In the genomic region with DNA sequence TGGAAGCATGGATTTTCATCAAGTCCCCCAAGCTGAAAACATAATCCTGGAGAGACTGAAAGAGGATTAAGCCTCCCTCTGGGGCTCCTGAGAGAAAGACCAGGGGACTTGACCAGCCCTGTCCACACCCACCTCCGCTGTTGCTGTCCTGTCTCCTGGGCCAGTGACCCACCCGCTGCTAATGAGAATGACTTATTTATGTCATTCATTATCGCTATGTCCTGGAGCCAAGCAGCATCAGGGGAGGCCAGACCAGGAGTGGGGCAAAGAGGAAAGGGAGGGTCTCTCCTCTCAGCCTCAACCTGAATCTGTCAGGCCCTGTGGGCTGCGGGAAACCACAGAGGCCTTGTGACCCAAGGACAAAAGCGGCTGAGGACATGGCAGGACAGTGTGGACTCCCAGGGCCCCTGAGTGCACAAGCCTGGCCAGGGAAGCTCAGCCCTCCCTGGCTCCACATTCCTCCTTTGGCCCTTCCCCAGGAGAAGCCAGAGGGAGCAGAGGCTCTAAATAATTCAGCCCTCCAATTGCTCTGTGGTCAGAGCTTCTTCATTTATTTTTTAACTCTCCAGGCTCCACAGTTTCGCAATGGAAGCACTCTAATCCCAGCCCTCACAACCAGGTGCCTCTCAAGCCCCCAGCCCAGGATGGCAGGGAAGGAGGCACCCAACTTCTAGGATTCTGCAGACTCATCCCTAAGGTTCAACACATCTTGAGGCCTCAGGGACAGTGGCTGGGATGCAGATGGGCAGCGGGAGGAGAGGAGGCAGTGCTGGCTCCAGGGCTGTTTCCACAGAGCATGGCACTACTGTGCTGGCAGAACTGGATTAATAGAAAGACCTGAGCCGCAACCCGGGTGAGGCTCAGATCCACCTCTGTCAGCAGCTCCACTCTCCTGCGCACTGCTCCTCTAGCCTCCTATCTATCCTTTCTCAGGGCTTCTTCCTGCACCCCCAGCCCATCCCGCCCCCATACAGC, we compare ENCODE assay signal across 1 cellular context.
TF ChIP-seq lines count a peak whose summit lies in the region.

No MANE protein-coding gene starts in this region.

TF ChIP-seq in K562, 482 proteins besides CTCF, POLR2A, EP300 and RAD21 (continued from another document):
- TF ChIP-seq, protein P1, sequence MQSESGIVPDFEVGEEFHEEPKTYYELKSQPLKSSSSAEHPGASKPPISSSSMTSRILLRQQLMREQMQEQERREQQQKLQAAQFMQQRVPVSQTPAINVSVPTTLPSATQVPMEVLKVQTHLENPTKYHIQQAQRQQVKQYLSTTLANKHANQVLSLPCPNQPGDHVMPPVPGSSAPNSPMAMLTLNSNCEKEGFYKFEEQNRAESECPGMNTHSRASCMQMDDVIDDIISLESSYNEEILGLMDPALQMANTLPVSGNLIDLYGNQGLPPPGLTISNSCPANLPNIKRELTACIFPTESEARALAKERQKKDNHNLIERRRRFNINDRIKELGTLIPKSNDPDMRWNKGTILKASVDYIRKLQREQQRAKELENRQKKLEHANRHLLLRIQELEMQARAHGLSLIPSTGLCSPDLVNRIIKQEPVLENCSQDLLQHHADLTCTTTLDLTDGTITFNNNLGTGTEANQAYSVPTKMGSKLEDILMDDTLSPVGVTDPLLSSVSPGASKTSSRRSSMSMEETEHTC (IDR thresholded peaks at IDR 0.05), result no peak
- TF ChIP-seq MGA (IDR thresholded peaks at IDR 0.05) (no peak), MEF2D (tag; conservative IDR thresholded peaks at IDR 0.05; ENCODE audit: low read depth) (no peak), NKRF (IDR thresholded peaks at IDR 0.05; ENCODE audit: borderline replicate concordance) (no peak), HDAC6 (IDR thresholded peaks at IDR 0.05; ENCODE audit: low read depth, low read length) (no peak)
- TF ChIP-seq, protein P2, sequence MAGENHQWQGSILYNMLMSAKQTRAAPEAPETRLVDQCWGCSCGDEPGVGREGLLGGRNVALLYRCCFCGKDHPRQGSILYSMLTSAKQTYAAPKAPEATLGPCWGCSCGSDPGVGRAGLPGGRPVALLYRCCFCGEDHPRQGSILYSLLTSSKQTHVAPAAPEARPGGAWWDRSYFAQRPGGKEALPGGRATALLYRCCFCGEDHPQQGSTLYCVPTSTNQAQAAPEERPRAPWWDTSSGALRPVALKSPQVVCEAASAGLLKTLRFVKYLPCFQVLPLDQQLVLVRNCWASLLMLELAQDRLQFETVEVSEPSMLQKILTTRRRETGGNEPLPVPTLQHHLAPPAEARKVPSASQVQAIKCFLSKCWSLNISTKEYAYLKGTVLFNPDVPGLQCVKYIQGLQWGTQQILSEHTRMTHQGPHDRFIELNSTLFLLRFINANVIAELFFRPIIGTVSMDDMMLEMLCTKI (IDR thresholded peaks at IDR 0.05; ENCODE audit: partially characterized antibody), result no peak
- TF ChIP-seq, protein P3, sequence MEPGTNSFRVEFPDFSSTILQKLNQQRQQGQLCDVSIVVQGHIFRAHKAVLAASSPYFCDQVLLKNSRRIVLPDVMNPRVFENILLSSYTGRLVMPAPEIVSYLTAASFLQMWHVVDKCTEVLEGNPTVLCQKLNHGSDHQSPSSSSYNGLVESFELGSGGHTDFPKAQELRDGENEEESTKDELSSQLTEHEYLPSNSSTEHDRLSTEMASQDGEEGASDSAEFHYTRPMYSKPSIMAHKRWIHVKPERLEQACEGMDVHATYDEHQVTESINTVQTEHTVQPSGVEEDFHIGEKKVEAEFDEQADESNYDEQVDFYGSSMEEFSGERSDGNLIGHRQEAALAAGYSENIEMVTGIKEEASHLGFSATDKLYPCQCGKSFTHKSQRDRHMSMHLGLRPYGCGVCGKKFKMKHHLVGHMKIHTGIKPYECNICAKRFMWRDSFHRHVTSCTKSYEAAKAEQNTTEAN (CRISPR knock-in tag; IDR thresholded peaks at IDR 0.05), result no peak
